Comparison of ENCODE assay signal across 16 cellular contexts in genomic region chr2:53519925-53520629, GRCh38.
A peak's percentile ranks its signal among the peaks of the same experiment; 100 is the strongest.
DNase-seq lines count a peak whose midpoint lies in the region; ATAC-seq, FAIRE-seq and TF ChIP-seq lines count a peak whose summit lies in the region.
"Had no signal": no experiment of that assay in that cellular context is flagged by ENCODE, and none has a peak within 500 bp of the region (broad histone marks: within the 10 kb centered on the region; RNA-seq: fewer than 3 reads in every experiment).

No MANE protein-coding gene starts in this region.

- H3K4me1 ChIP-seq in astrocyte (ENCODE audit: insufficient read depth, low read length) (no peaks in the 10 kb centered on the region), pancreas (peaks cover 0 to 5% (median 3%) of the 10 kb centered on the region in 3 donors), testis (no peaks in the 10 kb centered on the region)

- no peak for TF ChIP-seq POLR2A in testis (IDR thresholded peaks at IDR 0.05)

- peaks cover 4% of the 10 kb centered on the region for H3K27me3 Mint-ChIP-seq in astrocyte (ENCODE audit: low read depth, unreplicated experiment)
- H3K27me3 Mint-ChIP-seq: stimulated activated naive CD8-positive, alpha-beta T cell treated with anti-CD3 and anti-CD28 coated beads, Interleukin-15, Interleukin-2, amounts not matched to agents 100 ng/mL and 50 ng/mL, for 24 hours had no signal

- H3K9me3 ChIP-seq in astrocyte (ENCODE audit: insufficient read depth, low read depth, low read length) (no peaks in the 10 kb centered on the region), pancreas (no peaks in the 10 kb centered on the region), testis (no peaks in the 10 kb centered on the region)
- H3K9me3 ChIP-seq: ovary had no signal

- WGBS in pancreas, 2 donors = 18 to 25% methylated on average over 7 of the region's 7 CpGs
- 77 to 82% methylated on average over 7 of the region's 7 CpGs for WGBS in testis, 2 donors

- H3K27ac Mint-ChIP-seq in astrocyte (ENCODE audit: unreplicated experiment) = peak overlapping the region; percentile 23
- H3K27ac Mint-ChIP-seq: stimulated activated naive CD8-positive, alpha-beta T cell treated with anti-CD3 and anti-CD28 coated beads, Interleukin-15, Interleukin-2, amounts not matched to agents 100 ng/mL and 50 ng/mL, for 24 hours had no signal

- peak; percentile 6 for DNase-seq in G401 (ENCODE audit: low spot score)
- peak; percentile 83 for DNase-seq in NCI-H1694 treated with DMSO at 0.1 percent for 48 hours (lab: John Stamatoyannopoulos, UW)
- peak; percentile 18 for DNase-seq in astrocyte (ENCODE audit: low read depth)
- peak in 2 of 6 donors; percentile 38 to 42 for DNase-seq in pancreas
- DNase-seq in GM20000 (ENCODE audit: low spot score) = no peak
- DNase-seq in testis = no peak
- DNase-seq in head of caudate nucleus = no peak
- DNase-seq: activated CD4-positive, alpha-beta T cell treated with anti-CD3 and anti-CD28 coated beads, Interleukin-2, amount 50 U/mL, for 1 hour; activated gamma-delta T cell; OCI-M1; ovary; stimulated activated CD4-positive, alpha-beta T cell treated with anti-CD3 and anti-CD28 coated beads, Interleukin-4, amount 100 ng/mL, for 1 hour had no signal

- no peak for TF ChIP-seq CTCF in astrocyte (IDR thresholded peaks at IDR 0.05; ENCODE audit: insufficient read depth, low read depth, low read length)
- TF ChIP-seq CTCF in pancreas (IDR thresholded peaks at IDR 0.05) = no peak
- no peak for TF ChIP-seq CTCF in GM20000 (IDR thresholded peaks at IDR 0.05; ENCODE audit: extremely low read depth, missing control alignments)
- no peak for TF ChIP-seq CTCF in testis (IDR thresholded peaks at IDR 0.05)

- H3K27me3 ChIP-seq in astrocyte (ENCODE audit: insufficient read depth, low read length) (no peaks in the 10 kb centered on the region), pancreas (no peaks in the 10 kb centered on the region), testis (no peaks in the 10 kb centered on the region)
- H3K27me3 ChIP-seq: ovary had no signal

- ATAC-seq in pancreas (peak; percentile 76 to 87 (median 78)), GM18498 (IDR thresholded peaks at IDR 0.05; ENCODE audit: unreplicated experiment) (no peak)

- in situ Hi-C loops in G401 (cut with HindIII; ENCODE audit: low sequenced_read_pairs) = no loop called here

- H3K79me2 ChIP-seq in astrocyte (ENCODE audit: insufficient read depth, low read length) = no peaks in the 10 kb centered on the region

- H4K20me1 ChIP-seq in astrocyte (ENCODE audit: insufficient read depth, low read length) = no peaks in the 10 kb centered on the region

- H3K4me1 Mint-ChIP-seq in astrocyte (ENCODE audit: low read depth, unreplicated experiment) = peaks cover 10% of the 10 kb centered on the region

- H3K4me2 ChIP-seq in astrocyte (ENCODE audit: low read length) = no peak overlapping the region

- no peak overlapping the region for H3K9ac ChIP-seq in astrocyte (ENCODE audit: low read length)

- H3K4me3 ChIP-seq in astrocyte (ENCODE audit: insufficient read depth, low read depth, low read length) (no peak overlapping the region), pancreas (no peak overlapping the region), testis (no peak overlapping the region)
- H3K4me3 ChIP-seq: ovary had no signal

- H3K27ac ChIP-seq in astrocyte (ENCODE audit: low read depth, low read length) = no peak overlapping the region
- H3K27ac ChIP-seq in pancreas = peak overlapping the region; percentile 13 to 75 (median 42)
- H3K27ac ChIP-seq in testis = no peak overlapping the region
- H3K27ac ChIP-seq: C4-2B, ovary had no signal

- intact Hi-C loops in pancreas (cut with DNase I) = no loop called here
- intact Hi-C loops in testis (cut with DNase I; ENCODE audit: low total_unique reads) = no loop called here
- intact Hi-C loops in head of caudate nucleus (cut with DNase I) = no loop called here

- no peaks in the 10 kb centered on the region for H3K36me3 Mint-ChIP-seq in astrocyte (ENCODE audit: low read depth, unreplicated experiment)

- H2AFZ ChIP-seq in astrocyte (ENCODE audit: low read depth, low read length) = no peak overlapping the region

- H3K4me3 Mint-ChIP-seq in astrocyte (ENCODE audit: unreplicated experiment) = no peak overlapping the region
- H3K4me3 Mint-ChIP-seq: stimulated activated naive CD8-positive, alpha-beta T cell treated with anti-CD3 and anti-CD28 coated beads, Interleukin-15, Interleukin-2, amounts not matched to agents 100 ng/mL and 50 ng/mL, for 24 hours had no signal

- FAIRE-seq in astrocyte (lab: Jason Lieb, UNC) = no peak
- no peak for FAIRE-seq in pancreas (lab: Jason Lieb, UNC)
- FAIRE-seq: endothelial cell of umbilical vein had no signal

- no peaks in the 10 kb centered on the region for H3K36me3 ChIP-seq in astrocyte (ENCODE audit: insufficient read depth, low read length)
- no peaks in the 10 kb centered on the region for H3K36me3 ChIP-seq in pancreas
- no peaks in the 10 kb centered on the region for H3K36me3 ChIP-seq in testis (ENCODE audit: low read depth, missing control alignments)
- H3K36me3 ChIP-seq: ovary had no signal

- peaks cover 2% of the 10 kb centered on the region for H3K9me3 Mint-ChIP-seq in astrocyte (ENCODE audit: unreplicated experiment)
- H3K9me3 Mint-ChIP-seq: stimulated activated naive CD8-positive, alpha-beta T cell treated with anti-CD3 and anti-CD28 coated beads, Interleukin-15, Interleukin-2, amounts not matched to agents 100 ng/mL and 50 ng/mL, for 24 hours had no signal

Comparison
In these comparisons a context has a peak if more than half of its experiments do, and no peak if none do; other contexts are left out.
1. DNase-seq: peak in G401 (single experiment), NCI-H1694 treated with DMSO at 0.1 percent for 48 hours (single experiment) and astrocyte (single experiment); none in GM20000 (single experiment), testis (single experiment) and head of caudate nucleus (0 of 42).
2. H3K27ac ChIP-seq: peak in pancreas (4 of 4); none in astrocyte (single experiment) and testis (0 of 2).